In genomic region chr1:36387141-36387949, GRCh38 we compare ENCODE assay signal across 8 cellular contexts. TPM values are rescaled to one million over a fixed set of nuclear protein-coding genes. Genes with fewer than 3 reads are reported as not detected.
DNase-seq lines count a peak whose midpoint lies in the region; ATAC-seq and TF ChIP-seq lines count a peak whose summit lies in the region.

No MANE protein-coding gene starts in this region.

- peaks cover 21% of the 10 kb centered on the region for H3F3A ChIP-seq in smooth muscle cell (ENCODE audit: low read depth)

- BruUV-seq in IMR-90 (replicated peaks; lab: Mats Ljungman, UMichigan) = no TSS peak

- H3K9me3 Mint-ChIP-seq in activated naive CD8-positive, alpha-beta T cell treated with anti-CD3 and anti-CD28 coated beads for 36 hours = no peaks in the 10 kb centered on the region

- TF ChIP-seq POLR2A in IMR-90 (IDR thresholded peaks at IDR 0.05; ENCODE audit: low read depth, low read length) = no peak; the same call in 1 of the 2 replicates

- in situ Hi-C loops in IMR-90 (cut with MboI; ENCODE audit: low sequenced_read_pairs) = no loop called here

- H2BK120ac ChIP-seq in IMR-90 (ENCODE audit: low read depth, low read length) = peak overlapping the region; percentile 93

- H2BK15ac ChIP-seq in IMR-90 (ENCODE audit: low read depth, low read length) = peak overlapping the region; percentile 80

- peak overlapping the region; percentile 99 for H2AK5ac ChIP-seq in IMR-90 (ENCODE audit: low read depth, low read length)

- H2BK20ac ChIP-seq in IMR-90 (ENCODE audit: low read depth, low read length) = peak overlapping the region; percentile 94

- H3K9me1 ChIP-seq in IMR-90 (ENCODE audit: insufficient read depth, low read length) = peaks cover 25% of the 10 kb centered on the region

- DNase-seq in Ammon's horn (ENCODE audit: low spot score) (peak; percentile 43), IMR-90 (peak; percentile 76), right atrium auricular region (ENCODE audit: low spot score) (peak; percentile 71), smooth muscle cell (lab: John Stamatoyannopoulos, UW; ENCODE audit: unreplicated experiment) (peak; percentile 32), NCI-H2081 (lab: John Stamatoyannopoulos, UW) (no peak)
- no peak for DNase-seq in activated naive CD8-positive, alpha-beta T cell treated with anti-CD3 and anti-CD28 coated beads for 36 hours

- H2AFZ ChIP-seq in IMR-90 (replicated peaks; ENCODE audit: low read length, poor library complexity) (peak overlapping the region; percentile 74), smooth muscle cell (ENCODE audit: low read depth) (no peak overlapping the region)

- WGBS in IMR-90 (ENCODE audit: extremely low coverage in 2 of 2, insufficient read length in 1 of 2), 2 experiments = no CpG with 5 or more reads among the region's 10 CpGs
- WGBS in smooth muscle cell (ENCODE audit: low lambda C conversion rate) = 27% methylated on average over 10 of the region's 10 CpGs

- CTCF ChIA-PET in IMR-90 (lab: Yijun Ruan, JAX) = interaction anchor here (0.7 to 1.9 kb wide), 4 partner anchors 19 to 237 kb away, joined by 3 to 10 read pairs (median 4); partner anchors contain the start of gene EVA1B

- peaks cover 4% of the 10 kb centered on the region for H3K27me3 Mint-ChIP-seq in activated naive CD8-positive, alpha-beta T cell treated with anti-CD3 and anti-CD28 coated beads for 36 hours

- H3K27ac ChIP-seq in IMR-90 (ENCODE audit: insufficient read depth, low read length) = peak overlapping the region; percentile 94
- H3K27ac ChIP-seq in right atrium auricular region = peak overlapping the region; percentile 94 to 98
- peak overlapping the region; percentile 99 for H3K27ac ChIP-seq in smooth muscle cell (ENCODE audit: low read depth)

- H4K8ac ChIP-seq in IMR-90 (ENCODE audit: low read depth in 2 of 2, low read length in 2 of 2) = peak overlapping the region; percentile 52 to 86

- peak; percentile 0; the same call in 1 of the 2 replicates for ATAC-seq in IMR-90 (ENCODE audit: low read depth)
- ATAC-seq in HG02798 (IDR thresholded peaks at IDR 0.05; ENCODE audit: poor library complexity, unreplicated experiment) = no peak
- ATAC-seq in GM21619 (IDR thresholded peaks at IDR 0.05; ENCODE audit: unreplicated experiment) = no peak

- H4K20me1 ChIP-seq in IMR-90 (ENCODE audit: insufficient read depth, low read length) (peaks cover 28% of the 10 kb centered on the region), smooth muscle cell (ENCODE audit: low read depth) (peaks cover 29% of the 10 kb centered on the region)

- TF ChIP-seq RAD21 in IMR-90 (IDR thresholded peaks at IDR 0.05; ENCODE audit: low read length) = no peak

- H3K4me1 Mint-ChIP-seq in activated naive CD8-positive, alpha-beta T cell treated with anti-CD3 and anti-CD28 coated beads for 36 hours = peaks cover 55% of the 10 kb centered on the region

- H4K91ac ChIP-seq in IMR-90 (ENCODE audit: insufficient read depth, low read depth, low read length) = peak overlapping the region; percentile 96

- peaks cover 32% of the 10 kb centered on the region for H3K79me2 ChIP-seq in smooth muscle cell (ENCODE audit: low read depth)

- peaks cover 18% of the 10 kb centered on the region for H3K4me1 ChIP-seq in IMR-90 (ENCODE audit: control insufficient read depth, insufficient read depth, low read length)
- H3K4me1 ChIP-seq in right atrium auricular region = peaks cover 0 to 62% of the 10 kb centered on the region in 2 donors
- H3K4me1 ChIP-seq in smooth muscle cell (ENCODE audit: low read depth) = peaks cover 23% of the 10 kb centered on the region

- dilution Hi-C loops in IMR-90 (cut with HindIII; ENCODE audit: low sequenced_read_pairs, unreplicated experiment) = no loop called here

- peaks cover 21% of the 10 kb centered on the region for H3K36me3 Mint-ChIP-seq in activated naive CD8-positive, alpha-beta T cell treated with anti-CD3 and anti-CD28 coated beads for 36 hours

- peak overlapping the region; percentile 95 for H3K56ac ChIP-seq in IMR-90 (ENCODE audit: extremely low read depth, insufficient read depth, low read length)

- POLR2A ChIA-PET in IMR-90 (lab: Charles Lee; ENCODE audit: unreplicated experiment) = interaction anchor here (0.5 to 1.4 kb wide), 5 partner anchors 13 to 238 kb away, joined by 3 to 6 read pairs (median 4); partner anchors contain the start of genes EVA1B and TRAPPC3

- peak overlapping the region; percentile 100 for H2AK9ac ChIP-seq in IMR-90 (replicated peaks; ENCODE audit: low read depth, low read length, poor library complexity)

- peak overlapping the region; percentile 98 for H3K23ac ChIP-seq in IMR-90 (ENCODE audit: low read depth, low read length)

- peak overlapping the region; percentile 99 for H3K4ac ChIP-seq in IMR-90 (ENCODE audit: low read depth, low read length)

- H3K27ac Mint-ChIP-seq in activated naive CD8-positive, alpha-beta T cell treated with anti-CD3 and anti-CD28 coated beads for 36 hours = peak overlapping the region; percentile 100

- H3K79me1 ChIP-seq in IMR-90 (ENCODE audit: low read depth in 1 of 2, low read length in 2 of 2) = peaks cover 2 to 59% of the 10 kb centered on the region in 2 experiments; a peak in 2 of 4 replicates

- peak overlapping the region; percentile 47 for H4K5ac ChIP-seq in IMR-90 (ENCODE audit: low read depth, low read length)

- no peak for TF ChIP-seq CTCF in IMR-90 (conservative IDR thresholded peaks at IDR 0.05; ENCODE audit: low read depth, low read length)
- TF ChIP-seq CTCF in right atrium auricular region (IDR thresholded peaks at IDR 0.05) = no peak
- no peak for TF ChIP-seq CTCF in smooth muscle cell (IDR thresholded peaks at IDR 0.05; ENCODE audit: borderline replicate concordance, insufficient read depth, poor library complexity, severe bottlenecking)

- H3K4me3 Mint-ChIP-seq in activated naive CD8-positive, alpha-beta T cell treated with anti-CD3 and anti-CD28 coated beads for 36 hours = peak overlapping the region; percentile 89

- H3K9ac ChIP-seq in IMR-90 (ENCODE audit: low read depth, low read length) (peak overlapping the region; percentile 79), smooth muscle cell (ENCODE audit: low read depth) (peak overlapping the region; percentile 91)

- H3K18ac ChIP-seq in IMR-90 (ENCODE audit: low read depth, low read length) = peak overlapping the region; percentile 89

- H3K9me3 ChIP-seq in IMR-90 (ENCODE audit: control insufficient read depth, insufficient read depth, low read length) (no peaks in the 10 kb centered on the region), right atrium auricular region (no peaks in the 10 kb centered on the region), smooth muscle cell (replicated peaks; ENCODE audit: low read depth) (no peaks in the 10 kb centered on the region)

- H3K4me3 ChIP-seq in IMR-90 (ENCODE audit: insufficient read depth, low read depth, low read length) (no peak overlapping the region), right atrium auricular region (peak overlapping the region in 1 of 2 donors; percentile 76), smooth muscle cell (peak overlapping the region; percentile 25)

- intact Hi-C loops in IMR-90 (cut with micrococcal nuclease) = loop anchor here (1.0 to 5.0 kb wide), 3 partner anchors 10 to 65 kb away; partner anchors contain the start of genes EVA1B and LSM10

- H2BK5ac ChIP-seq in IMR-90 (ENCODE audit: low read depth, low read length, poor library complexity, severe bottlenecking) = peak overlapping the region; percentile 94

- H3K14ac ChIP-seq in IMR-90 (replicated peaks; ENCODE audit: low read depth, low read length) = peak overlapping the region; percentile 94

- H3K27me3 ChIP-seq in IMR-90 (ENCODE audit: control insufficient read depth, insufficient read depth, low read length) (no peaks in the 10 kb centered on the region), right atrium auricular region (no peaks in the 10 kb centered on the region), smooth muscle cell (ENCODE audit: low read depth) (no peaks in the 10 kb centered on the region)

- H3K4me2 ChIP-seq in IMR-90 (ENCODE audit: low read depth, low read length) = peak overlapping the region; percentile 66
- peak overlapping the region; percentile 75 for H3K4me2 ChIP-seq in smooth muscle cell

- H3K36me3 ChIP-seq in IMR-90 (ENCODE audit: control insufficient read depth, insufficient read depth, low read length) (peaks cover 9% of the 10 kb centered on the region), right atrium auricular region (peaks cover 14% of the 10 kb centered on the region), smooth muscle cell (ENCODE audit: low read depth) (no peaks in the 10 kb centered on the region)

TF ChIP-seq in IMR-90, 13 proteins besides CTCF, POLR2A, EP300 and RAD21:
- no peak for TF ChIP-seq RCOR1 (IDR thresholded peaks at IDR 0.05; ENCODE audit: insufficient replicate concordance, low read length)
- no peak; the same call in 1 of the 2 replicates for TF ChIP-seq BHLHE40 (IDR thresholded peaks at IDR 0.05; ENCODE audit: low read depth, low read length)
- TF ChIP-seq FOS (IDR thresholded peaks at IDR 0.05; ENCODE audit: low read depth, low read length) = peak; percentile 34; the same call in 1 of the 2 replicates
- TF ChIP-seq NFE2L2 (IDR thresholded peaks at IDR 0.05; ENCODE audit: low read depth, low read length) = no peak
- 0 out of 2 replicates have a peak, but pooled peaks have one; percentile 3 for TF ChIP-seq SMC3 (IDR thresholded peaks at IDR 0.05; ENCODE audit: low read depth, low read length)
- TF ChIP-seq CEBPB (IDR thresholded peaks at IDR 0.05; ENCODE audit: low read depth, low read length) = peak; percentile 93

RNA-seq across cellular contexts. Expression of gene STK40, which starts 1.6 kb away (rescaled TPM):
- 13.9 and 16.0 TPM in 2 replicates for total RNA-seq in IMR-90 (2012; rRNA removed)
- 29.9 and 30.6 TPM in 2 replicates for polyA plus RNA-seq in IMR-90 (2012; rRNA removed)
- 19.7 and 29.3 TPM in 2 replicates for polyA plus RNA-seq in IMR-90 (2012; cell fraction: cytosol; rRNA removed)
- 49.8 and 78.6 TPM in 2 replicates for polyA plus RNA-seq in IMR-90 (2012; cell fraction: nucleus; rRNA removed; ENCODE audit: low replicate concordance)
- total RNA-seq in activated naive CD8-positive, alpha-beta T cell treated with anti-CD3 and anti-CD28 coated beads for 36 hours = 10 to 100 TPM; 43.1 to 51.5 TPM
- 10 to 100 TPM; 50.5 to 74.7 TPM for total RNA-seq in right atrium auricular region
- 7.2 and 8.4 TPM in 2 replicates for total RNA-seq in smooth muscle cell
- polyA plus RNA-seq in smooth muscle cell = 18.8 and 28.3 TPM in 2 replicates

RNA-seq across cellular contexts. Expression of gene LSM10, which starts 10.4 kb away (rescaled TPM):
- total RNA-seq in IMR-90 (2012; rRNA removed) (10.3 and 11.7 TPM in 2 replicates), right atrium auricular region (10 to 100 TPM; 55.3 to 59.9 TPM), smooth muscle cell (6.9 and 12.2 TPM in 2 replicates)
- polyA plus RNA-seq in IMR-90 (2012; rRNA removed) (78.9 and 94.1 TPM in 2 replicates), smooth muscle cell (59.4 and 72.9 TPM in 2 replicates)
- polyA plus RNA-seq in IMR-90 (2012; cell fraction: cytosol; rRNA removed) = 66.7 and 93.2 TPM in 2 replicates
- polyA plus RNA-seq in IMR-90 (2012; cell fraction: nucleus; rRNA removed; ENCODE audit: low replicate concordance) = 24.5 and 29.7 TPM in 2 replicates
- total RNA-seq in activated naive CD8-positive, alpha-beta T cell treated with anti-CD3 and anti-CD28 coated beads for 36 hours = 10 to 100 TPM; 64.1 to 66.8 TPM

Comparison
In these comparisons a context has a peak if more than half of its experiments do, and no peak if none do; other contexts are left out.
1. DNase-seq: peak in Ammon's horn (single experiment), IMR-90 (single experiment), right atrium auricular region (single experiment) and smooth muscle cell (single experiment); none in activated naive CD8-positive, alpha-beta T cell treated with anti-CD3 and anti-CD28 coated beads for 36 hours (single experiment) and NCI-H2081 (0 of 2).
2. Peak in every context shown above with its lines, with median percentiles within 50 percentile points of each other: H3K27ac ChIP-seq.